ENCODE assay signal across 15 cellular contexts in the genomic region with DNA sequence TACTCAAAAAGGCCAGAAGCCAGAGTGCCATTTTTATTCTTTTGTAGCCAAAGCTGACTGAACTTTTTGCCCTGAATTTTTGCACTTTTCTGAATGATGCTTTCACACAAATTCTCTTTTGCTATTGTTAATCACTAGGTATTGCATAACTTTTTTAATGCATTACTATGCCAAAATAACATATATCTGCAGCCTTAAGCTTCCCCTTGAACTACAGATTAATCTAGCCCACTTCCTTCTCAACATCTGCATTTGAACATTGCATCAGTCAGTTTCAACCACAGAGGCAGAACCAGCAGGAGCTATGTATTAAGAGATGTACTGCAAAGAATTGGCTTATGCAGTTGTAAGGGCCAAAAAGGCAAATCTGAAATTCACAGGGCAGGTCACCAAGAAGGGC.
DNase-seq lines count a peak whose midpoint lies in the region; ATAC-seq and TF ChIP-seq lines count a peak whose summit lies in the region.
"Had no signal": no experiment of that assay in that cellular context is flagged by ENCODE, and none has a peak within 500 bp of the region (broad histone marks: within the 10 kb centered on the region; RNA-seq: fewer than 3 reads in every experiment).

No MANE protein-coding gene starts in this region.

- H3K4me3 Mint-ChIP-seq in mesothelial cell of epicardium: no peak overlapping the region
- H3K4me3 Mint-ChIP-seq in CD8-positive, alpha-beta T cell: no peak overlapping the region
- H3K4me3 Mint-ChIP-seq: activated T-cell treated with anti-CD3 and anti-CD28 coated beads, Interleukin-2, amount 50 U/mL, for 24 hours; neural progenitor cell; stimulated activated naive CD8-positive, alpha-beta T cell treated with anti-CD3 and anti-CD28 coated beads, Interleukin-15, Interleukin-2, amounts not matched to agents 100 ng/mL and 50 ng/mL, for 24 hours had no signal

- no peaks in the 10 kb centered on the region for H3K27me3 ChIP-seq in CD8-positive, alpha-beta T cell (ENCODE audit: insufficient read depth, low read length)
- H3K27me3 ChIP-seq in left lung (no peaks in the 10 kb centered on the region), heart left ventricle (no peaks in the 10 kb centered on the region)
- H3K27me3 ChIP-seq: neural progenitor cell had no signal

- intact Hi-C loops in CD8-positive, alpha-beta T cell (cut with DNase I, micrococcal nuclease): no loop called here
- intact Hi-C loops in left lung (cut with DNase I): no loop called here
- intact Hi-C loops in heart left ventricle (cut with DNase I): no loop called here

- H3K27ac Mint-ChIP-seq in mesothelial cell of epicardium: peak overlapping the region; percentile 52
- H3K27ac Mint-ChIP-seq in CD8-positive, alpha-beta T cell: no peak overlapping the region
- H3K27ac Mint-ChIP-seq: activated T-cell treated with anti-CD3 and anti-CD28 coated beads, Interleukin-2, amount 50 U/mL, for 24 hours; neural progenitor cell; stimulated activated naive CD8-positive, alpha-beta T cell treated with anti-CD3 and anti-CD28 coated beads, Interleukin-15, Interleukin-2, amounts not matched to agents 100 ng/mL and 50 ng/mL, for 24 hours had no signal

- POLR2A ChIA-PET in CD8-positive, alpha-beta T cell (lab: Charles Lee): no interaction called here

- TF ChIP-seq CTCF in mesothelial cell of epicardium (IDR thresholded peaks at IDR 0.05; ENCODE audit: unreplicated experiment) (no peak), left lung (IDR thresholded peaks at IDR 0.05) (no peak), heart left ventricle (IDR thresholded peaks at IDR 0.05) (no peak)
- no peak for TF ChIP-seq CTCF in CD8-positive, alpha-beta T cell (IDR thresholded peaks at IDR 0.05)

- no peaks in the 10 kb centered on the region for H3K9me3 ChIP-seq in CD8-positive, alpha-beta T cell (ENCODE audit: low read length)
- H3K9me3 ChIP-seq in left lung (no peaks in the 10 kb centered on the region), heart left ventricle (no peaks in the 10 kb centered on the region)

- H3K4me3 ChIP-seq in CD8-positive, alpha-beta T cell (ENCODE audit: low read depth, low read length): no peak overlapping the region
- H3K4me3 ChIP-seq in left lung: no peak overlapping the region
- no peak overlapping the region for H3K4me3 ChIP-seq in heart left ventricle
- H3K4me3 ChIP-seq: neural progenitor cell had no signal

- H3K27ac ChIP-seq in CD8-positive, alpha-beta T cell (ENCODE audit: low read depth, low read length): no peak overlapping the region
- H3K27ac ChIP-seq in left lung: no peak overlapping the region
- no peak overlapping the region for H3K27ac ChIP-seq in heart left ventricle
- H3K27ac ChIP-seq: neural progenitor cell had no signal

- peak; percentile 98 for DNase-seq in MV-4-11 (lab: John Stamatoyannopoulos, UW)
- DNase-seq in mesothelial cell of epicardium (ENCODE audit: low spot score in 2 of 2, unreplicated experiment in 2 of 2): no peak
- DNase-seq in CD8-positive, alpha-beta T cell: no peak
- DNase-seq in left lung: no peak
- no peak for DNase-seq in NCI-H1092 treated with DMSO at 0.1 percent for 48 hours (lab: John Stamatoyannopoulos, UW)
- no peak for DNase-seq in heart left ventricle
- DNase-seq: activated T-cell treated with anti-CD3 and anti-CD28 coated beads, Interleukin-2, amount 50 U/mL, for 24 hours; caudate nucleus; DMS53; stimulated activated CD4-positive, alpha-beta T cell treated with anti-CD3 and anti-CD28 coated beads, Interleukin-15, amount 100 ng/mL, for 24 hours; T1000 had no signal

- peak; percentile 72 for ATAC-seq in GM19395 (IDR thresholded peaks at IDR 0.05; ENCODE audit: unreplicated experiment)
- ATAC-seq in HG02981 (IDR thresholded peaks at IDR 0.05; ENCODE audit: unreplicated experiment): peak; percentile 72
- no peak for ATAC-seq in CD8-positive, alpha-beta T cell
- ATAC-seq in left lung: no peak
- ATAC-seq in heart left ventricle: no peak

- H3K4me1 ChIP-seq in CD8-positive, alpha-beta T cell (ENCODE audit: insufficient read depth, low read length): no peaks in the 10 kb centered on the region
- H3K4me1 ChIP-seq in left lung: no peaks in the 10 kb centered on the region
- H3K4me1 ChIP-seq in heart left ventricle: no peaks in the 10 kb centered on the region
- H3K4me1 ChIP-seq: neural progenitor cell had no signal

- CTCF ChIA-PET in CD8-positive, alpha-beta T cell (lab: Charles Lee): no interaction called here

- H3K27me3 Mint-ChIP-seq in mesothelial cell of epicardium (ENCODE audit: low read depth): no peaks in the 10 kb centered on the region
- H3K27me3 Mint-ChIP-seq in CD8-positive, alpha-beta T cell (ENCODE audit: low read depth): peaks cover 3% of the 10 kb centered on the region
- H3K27me3 Mint-ChIP-seq: activated T-cell treated with anti-CD3 and anti-CD28 coated beads, Interleukin-2, amount 50 U/mL, for 24 hours; stimulated activated naive CD8-positive, alpha-beta T cell treated with anti-CD3 and anti-CD28 coated beads, Interleukin-15, Interleukin-2, amounts not matched to agents 100 ng/mL and 50 ng/mL, for 24 hours had no signal

- no peak for TF ChIP-seq POLR2A in heart left ventricle (IDR thresholded peaks at IDR 0.05)

- H3K36me3 ChIP-seq in CD8-positive, alpha-beta T cell (ENCODE audit: insufficient read depth, low read length): no peaks in the 10 kb centered on the region
- H3K36me3 ChIP-seq in left lung (no peaks in the 10 kb centered on the region), heart left ventricle (no peaks in the 10 kb centered on the region)
- H3K36me3 ChIP-seq: neural progenitor cell had no signal

- peaks cover 9% of the 10 kb centered on the region for H3K9me3 Mint-ChIP-seq in mesothelial cell of epicardium
- H3K9me3 Mint-ChIP-seq in CD8-positive, alpha-beta T cell: no peaks in the 10 kb centered on the region
- H3K9me3 Mint-ChIP-seq: neural progenitor cell; stimulated activated naive CD8-positive, alpha-beta T cell treated with anti-CD3 and anti-CD28 coated beads, Interleukin-15, Interleukin-2, amounts not matched to agents 100 ng/mL and 50 ng/mL, for 24 hours had no signal

- H3K4me1 Mint-ChIP-seq in mesothelial cell of epicardium: peaks cover 39% of the 10 kb centered on the region
- H3K4me1 Mint-ChIP-seq in CD8-positive, alpha-beta T cell (ENCODE audit: low read depth): no peaks in the 10 kb centered on the region
- H3K4me1 Mint-ChIP-seq: neural progenitor cell had no signal

- peaks cover 4% of the 10 kb centered on the region for H3K36me3 Mint-ChIP-seq in mesothelial cell of epicardium
- H3K36me3 Mint-ChIP-seq in CD8-positive, alpha-beta T cell: no peaks in the 10 kb centered on the region
- H3K36me3 Mint-ChIP-seq: neural progenitor cell had no signal

Comparison
In these comparisons a context has a peak if more than half of its experiments do, and no peak if none do; other contexts are left out.
1. ATAC-seq: peak in GM19395 (single experiment) and HG02981 (single experiment); none in CD8-positive, alpha-beta T cell (single experiment), left lung (single experiment) and heart left ventricle (0 of 4).